8 cellular contexts compared by ENCODE assay signal in genomic region chr5:141637266-141637692, GRCh38. TPM values are rescaled to one million over a fixed set of nuclear protein-coding genes. Genes with fewer than 3 reads are reported as not detected.
DNase-seq lines count a peak whose midpoint lies in the region; ATAC-seq and TF ChIP-seq lines count a peak whose summit lies in the region.

No MANE protein-coding gene starts in this region.

- H3K27ac ChIP-seq in C4-2B = peak overlapping the region; percentile 73
- peak overlapping the region; percentile 79 to 87 (median 82) for H3K27ac ChIP-seq in transverse colon

- TF ChIP-seq CTCF in C4-2B (conservative IDR thresholded peaks at IDR 0.05) (no peak), endothelial cell (IDR thresholded peaks at IDR 0.05; ENCODE audit: unreplicated experiment) (no peak), transverse colon (IDR thresholded peaks at IDR 0.05) (no peak)

- 2% methylated on average over 28 of the region's 46 CpGs; no CpG with 5 or more reads in 1 of the 2 donors for WGBS in transverse colon (ENCODE audit: low coverage in 1 of 2), 2 donors

- no peak for TF ChIP-seq EP300 in transverse colon (IDR thresholded peaks at IDR 0.05; ENCODE audit: low read depth)

- H3K27me3 Mint-ChIP-seq in IgD-negative memory B cell (no peaks in the 10 kb centered on the region), endothelial cell (ENCODE audit: unreplicated experiment) (peaks cover 6% of the 10 kb centered on the region)
- H3K27me3 Mint-ChIP-seq in activated CD8-positive, alpha-beta T cell treated with anti-CD3 and anti-CD28 coated beads, Interleukin-2, amount 10 ng/mL, durations not matched to agents 7 days and 5 days (ENCODE audit: low read depth) = no peaks in the 10 kb centered on the region
- no peaks in the 10 kb centered on the region for H3K27me3 Mint-ChIP-seq in natural killer cell treated with Interleukin-12 subunit alpha and Interleukin-12 subunit beta and Interleukin-15 and Interleukin-18, amount 100 ng/mL, for 72 hours

- POLR2A ChIA-PET in activated CD8-positive, alpha-beta T cell treated with anti-CD3 and anti-CD28 coated beads, Interleukin-2, amount 10 ng/mL, durations not matched to agents 7 days and 5 days (lab: Charles Lee) = interaction anchor here (0.7 to 3.8 kb wide), 12 partner anchors 9 to 332 kb away, joined by 3 to 39 read pairs (median 4); partner anchors contain the start of genes DIAPH1, FCHSD1, RNF14 and TAF7

- H3K4me1 ChIP-seq in transverse colon = peaks cover 15 to 31% (median 26%) of the 10 kb centered on the region in 4 donors

- peak overlapping the region; percentile 84 to 95 (median 93) for H3K4me3 Mint-ChIP-seq in IgD-negative memory B cell
- H3K4me3 Mint-ChIP-seq in activated CD8-positive, alpha-beta T cell treated with anti-CD3 and anti-CD28 coated beads, Interleukin-2, amount 10 ng/mL, durations not matched to agents 7 days and 5 days = peak overlapping the region; percentile 93
- peak overlapping the region; percentile 86 for H3K4me3 Mint-ChIP-seq in endothelial cell (ENCODE audit: unreplicated experiment)
- peak overlapping the region; percentile 90 for H3K4me3 Mint-ChIP-seq in natural killer cell treated with Interleukin-12 subunit alpha and Interleukin-12 subunit beta and Interleukin-15 and Interleukin-18, amount 100 ng/mL, for 72 hours

- H3K36me3 ChIP-seq in transverse colon = no peaks in the 10 kb centered on the region

- H3K4me3 ChIP-seq in transverse colon = peak overlapping the region; percentile 40 to 72 (median 63)

- H3K36me3 Mint-ChIP-seq in IgD-negative memory B cell = peaks cover 1% of the 10 kb centered on the region
- H3K36me3 Mint-ChIP-seq in activated CD8-positive, alpha-beta T cell treated with anti-CD3 and anti-CD28 coated beads, Interleukin-2, amount 10 ng/mL, durations not matched to agents 7 days and 5 days (ENCODE audit: low read depth) = peaks cover 52% of the 10 kb centered on the region
- peaks cover 13% of the 10 kb centered on the region for H3K36me3 Mint-ChIP-seq in endothelial cell (ENCODE audit: low read depth, unreplicated experiment)
- peaks cover 10% of the 10 kb centered on the region for H3K36me3 Mint-ChIP-seq in natural killer cell treated with Interleukin-12 subunit alpha and Interleukin-12 subunit beta and Interleukin-15 and Interleukin-18, amount 100 ng/mL, for 72 hours

- H3K27me3 ChIP-seq in transverse colon = no peaks in the 10 kb centered on the region

- H3K4me1 Mint-ChIP-seq in IgD-negative memory B cell (peaks cover 28 to 36% (median 31%) of the 10 kb centered on the region in 3 donors), endothelial cell (ENCODE audit: unreplicated experiment) (peaks cover 52% of the 10 kb centered on the region)
- H3K4me1 Mint-ChIP-seq in activated CD8-positive, alpha-beta T cell treated with anti-CD3 and anti-CD28 coated beads, Interleukin-2, amount 10 ng/mL, durations not matched to agents 7 days and 5 days (ENCODE audit: low read depth) = peaks cover 61% of the 10 kb centered on the region
- peaks cover 39 to 45% of the 10 kb centered on the region in 2 donors for H3K4me1 Mint-ChIP-seq in natural killer cell treated with Interleukin-12 subunit alpha and Interleukin-12 subunit beta and Interleukin-15 and Interleukin-18, amount 100 ng/mL, for 72 hours (ENCODE audit: low read depth in 2 of 2)

- intact Hi-C loops in transverse colon (cut with DNase I; ENCODE audit: low total_unique reads) = no loop called here

- ATAC-seq in GM21367 (IDR thresholded peaks at IDR 0.05; ENCODE audit: unreplicated experiment) (peak; percentile 7), HG03457 (IDR thresholded peaks at IDR 0.05; ENCODE audit: unreplicated experiment) (no peak)
- peak; percentile 70 for ATAC-seq in activated CD8-positive, alpha-beta T cell treated with anti-CD3 and anti-CD28 coated beads, Interleukin-2, amount 10 ng/mL, durations not matched to agents 7 days and 5 days
- ATAC-seq in natural killer cell treated with Interleukin-12 subunit alpha and Interleukin-12 subunit beta and Interleukin-15 and Interleukin-18, amount 100 ng/mL, for 72 hours = peak; percentile 63 to 64

- TF ChIP-seq POLR2A in transverse colon (IDR thresholded peaks at IDR 0.05) = no peak

- CTCF ChIA-PET in activated CD8-positive, alpha-beta T cell treated with anti-CD3 and anti-CD28 coated beads, Interleukin-2, amount 10 ng/mL, durations not matched to agents 7 days and 5 days (lab: Charles Lee) = interaction anchor here (0.7 to 13.0 kb wide), 27 partner anchors 8 to 506 kb away, joined by 3 to 206 read pairs (median 9); partner anchors contain the start of genes DIAPH1 and FCHSD1

- H3K9me3 Mint-ChIP-seq in IgD-negative memory B cell = no peaks in the 10 kb centered on the region
- no peaks in the 10 kb centered on the region for H3K9me3 Mint-ChIP-seq in activated CD8-positive, alpha-beta T cell treated with anti-CD3 and anti-CD28 coated beads, Interleukin-2, amount 10 ng/mL, durations not matched to agents 7 days and 5 days (ENCODE audit: insufficient read depth)
- no peaks in the 10 kb centered on the region for H3K9me3 Mint-ChIP-seq in endothelial cell (ENCODE audit: unreplicated experiment)
- no peaks in the 10 kb centered on the region for H3K9me3 Mint-ChIP-seq in natural killer cell treated with Interleukin-12 subunit alpha and Interleukin-12 subunit beta and Interleukin-15 and Interleukin-18, amount 100 ng/mL, for 72 hours

- DNase-seq in activated CD8-positive, alpha-beta T cell treated with anti-CD3 and anti-CD28 coated beads, Interleukin-2, amount 10 ng/mL, durations not matched to agents 7 days and 5 days = peak; percentile 72
- DNase-seq in endothelial cell (ENCODE audit: low spot score) (peak; percentile 34), transverse colon (peak; percentile 42)
- DNase-seq in natural killer cell treated with Interleukin-12 subunit alpha and Interleukin-12 subunit beta and Interleukin-15 and Interleukin-18, amount 100 ng/mL, for 72 hours (ENCODE audit: low spot score) = peak; percentile 73

- H3K27ac Mint-ChIP-seq in IgD-negative memory B cell (peak overlapping the region; percentile 88 to 96 (median 95)), endothelial cell (ENCODE audit: unreplicated experiment) (no peak overlapping the region)
- peak overlapping the region; percentile 90 for H3K27ac Mint-ChIP-seq in activated CD8-positive, alpha-beta T cell treated with anti-CD3 and anti-CD28 coated beads, Interleukin-2, amount 10 ng/mL, durations not matched to agents 7 days and 5 days
- peak overlapping the region in 1 of 2 donors; percentile 71 for H3K27ac Mint-ChIP-seq in natural killer cell treated with Interleukin-12 subunit alpha and Interleukin-12 subunit beta and Interleukin-15 and Interleukin-18, amount 100 ng/mL, for 72 hours

- in situ Hi-C loops in transverse colon (cut with MboI; ENCODE audit: low pct_ligation_motif_present in 1 of 4, low pct_unique_long_range_greater_than_20kb in 1 of 4, low sequenced_read_pairs in 3 of 4) = no loop called here

- H3K9me3 ChIP-seq in transverse colon = no peaks in the 10 kb centered on the region

RNA-seq across cellular contexts. Expression of gene RELL2, which starts 0.5 kb away (rescaled TPM):
- 5.9 TPM for polyA plus RNA-seq in IgD-negative memory B cell
- total RNA-seq in activated CD8-positive, alpha-beta T cell treated with anti-CD3 and anti-CD28 coated beads, Interleukin-2, amount 10 ng/mL, durations not matched to agents 7 days and 5 days = 10 to 100 TPM; 36.9 to 37.1 TPM
- total RNA-seq in endothelial cell (ENCODE audit: unreplicated experiment) (17.4 TPM), transverse colon (10 to 100 TPM in 1 of 4 donors, 1 to 10 TPM in 3; 4.4 to 19.1 (median 7.5) TPM)
- 10 to 100 TPM in 1 of 2 donors, 1 to 10 TPM in 1; 8.1 to 39.3 TPM for total RNA-seq in natural killer cell treated with Interleukin-12 subunit alpha and Interleukin-12 subunit beta and Interleukin-15 and Interleukin-18, amount 100 ng/mL, for 72 hours

RNA-seq across cellular contexts. Expression of gene HDAC3, which starts 0.6 kb away (rescaled TPM):
- polyA plus RNA-seq in IgD-negative memory B cell = 96.1 TPM
- 10 to 100 TPM; 88.1 to 91.8 TPM for total RNA-seq in activated CD8-positive, alpha-beta T cell treated with anti-CD3 and anti-CD28 coated beads, Interleukin-2, amount 10 ng/mL, durations not matched to agents 7 days and 5 days
- total RNA-seq in endothelial cell (ENCODE audit: unreplicated experiment) (84.9 TPM), transverse colon (10 to 100 TPM; 12.7 to 45.1 (median 40.2) TPM)
- 100 to 1,000 TPM in 1 of 2 donors, 10 to 100 TPM in 1; 80.0 to 128 TPM for total RNA-seq in natural killer cell treated with Interleukin-12 subunit alpha and Interleukin-12 subunit beta and Interleukin-15 and Interleukin-18, amount 100 ng/mL, for 72 hours

RNA-seq across cellular contexts. Expression of gene FCHSD1, which starts 13.9 kb away (rescaled TPM):
- 9.9 TPM for polyA plus RNA-seq in IgD-negative memory B cell
- total RNA-seq in activated CD8-positive, alpha-beta T cell treated with anti-CD3 and anti-CD28 coated beads, Interleukin-2, amount 10 ng/mL, durations not matched to agents 7 days and 5 days = 10 to 100 TPM; 46.9 to 47.8 TPM
- total RNA-seq in endothelial cell (ENCODE audit: unreplicated experiment) (63.3 TPM), transverse colon (10 to 100 TPM; 26.1 to 69.9 (median 43.1) TPM)
- 10 to 100 TPM; 35.6 to 56.4 TPM for total RNA-seq in natural killer cell treated with Interleukin-12 subunit alpha and Interleukin-12 subunit beta and Interleukin-15 and Interleukin-18, amount 100 ng/mL, for 72 hours

RNA-seq across cellular contexts. Expression of gene DIAPH1, which starts 18.5 kb away (rescaled TPM):
- 57.6 TPM for polyA plus RNA-seq in IgD-negative memory B cell
- 100 to 1,000 TPM; 281 to 286 TPM for total RNA-seq in activated CD8-positive, alpha-beta T cell treated with anti-CD3 and anti-CD28 coated beads, Interleukin-2, amount 10 ng/mL, durations not matched to agents 7 days and 5 days
- 149 TPM for total RNA-seq in endothelial cell (ENCODE audit: unreplicated experiment)
- 100 to 1,000 TPM; 280 to 289 TPM for total RNA-seq in natural killer cell treated with Interleukin-12 subunit alpha and Interleukin-12 subunit beta and Interleukin-15 and Interleukin-18, amount 100 ng/mL, for 72 hours
- total RNA-seq in transverse colon = 100 to 1,000 TPM in 1 of 4 donors, 10 to 100 TPM in 3; 55.4 to 150 (median 91.4) TPM

RNA-seq across cellular contexts. Expression of gene ARAP3, which starts 44.8 kb away (rescaled TPM):
- not detected for polyA plus RNA-seq in IgD-negative memory B cell
- 1 to 10 TPM; 8.5 to 8.8 TPM for total RNA-seq in activated CD8-positive, alpha-beta T cell treated with anti-CD3 and anti-CD28 coated beads, Interleukin-2, amount 10 ng/mL, durations not matched to agents 7 days and 5 days
- total RNA-seq in endothelial cell (ENCODE audit: unreplicated experiment) = 239 TPM
- 10 to 100 TPM; 17.5 to 22.6 TPM for total RNA-seq in natural killer cell treated with Interleukin-12 subunit alpha and Interleukin-12 subunit beta and Interleukin-15 and Interleukin-18, amount 100 ng/mL, for 72 hours
- total RNA-seq in transverse colon = 1 to 10 TPM; 1.1 to 4.0 (median 3.3) TPM
